Comparison of ENCODE assay signal across 15 cellular contexts in genomic region chr5:6273090-6273735, GRCh38.
DNase-seq lines count a peak whose midpoint lies in the region; ATAC-seq lines count a peak whose summit lies in the region.
"Had no signal": no experiment of that assay in that cellular context is flagged by ENCODE, and none has a peak within 500 bp of the region (broad histone marks: within the 10 kb centered on the region; RNA-seq: fewer than 3 reads in every experiment).

No MANE protein-coding gene starts in this region.

- no peak overlapping the region for H4K8ac ChIP-seq in mesendoderm (ENCODE audit: low read depth, low read length)

- H3K27me3 Mint-ChIP-seq in T-helper 1 cell treated with Interleukin-12 subunit alpha and Interleukin-12 subunit beta and Interleukin-4 antibody, amounts not matched to agents 30 μg/mL and 1 μg/mL, for 36 hours (ENCODE audit: low read depth), result no peaks in the 10 kb centered on the region
- peaks cover 0 to 12% of the 10 kb centered on the region in 2 donors for H3K27me3 Mint-ChIP-seq in stimulated activated naive B cell treated with anti-CD40 and anti-IgM and Interleukin-4, amounts not matched to agents 10 μg/mL and 1 μg/mL and 100 μg/mL, for 72 hours
- H3K27me3 Mint-ChIP-seq: activated naive CD4-positive, alpha-beta T cell treated with anti-CD3 and anti-CD28 coated beads, Interleukin-2, amount 50 U/mL, for 24 hours had no signal

- no peak overlapping the region for H3K4ac ChIP-seq in mesendoderm (ENCODE audit: low read depth, low read length)

- H3K4me3 Mint-ChIP-seq in T-helper 1 cell treated with Interleukin-12 subunit alpha and Interleukin-12 subunit beta and Interleukin-4 antibody, amounts not matched to agents 30 μg/mL and 1 μg/mL, for 36 hours, result no peak overlapping the region
- no peak overlapping the region for H3K4me3 Mint-ChIP-seq in stimulated activated naive B cell treated with anti-CD40 and anti-IgM and Interleukin-4, amounts not matched to agents 10 μg/mL and 1 μg/mL and 100 μg/mL, for 72 hours
- H3K4me3 Mint-ChIP-seq: activated naive CD4-positive, alpha-beta T cell treated with anti-CD3 and anti-CD28 coated beads, Interleukin-2, amount 50 U/mL, for 24 hours; GM23338 had no signal

- H2BK5ac ChIP-seq in mesendoderm (ENCODE audit: low read length), result no peak overlapping the region

- H4K5ac ChIP-seq in mesendoderm (ENCODE audit: low read length), result no peak overlapping the region

- H2AK5ac ChIP-seq in mesendoderm (ENCODE audit: low read length), result no peak overlapping the region

- no peak overlapping the region for H2BK120ac ChIP-seq in mesendoderm (ENCODE audit: low read depth, low read length)

- H3K23ac ChIP-seq in mesendoderm (ENCODE audit: low read length), result no peak overlapping the region

- no peak for DNase-seq in T-helper 1 cell
- no peak for DNase-seq in stimulated activated naive B cell treated with anti-CD40 and anti-IgM and Interleukin-4, amounts not matched to agents 10 μg/mL and 1 μg/mL and 100 μg/mL, for 72 hours
- DNase-seq in NCI-H2171 (lab: John Stamatoyannopoulos, UW), result no peak
- no peak for DNase-seq in NCI-H1417 (lab: John Stamatoyannopoulos, UW)
- no peak for DNase-seq in mesendoderm
- DNase-seq: MM.1S, nucleus accumbens had no signal

- H3K27ac Mint-ChIP-seq in T-helper 1 cell treated with Interleukin-12 subunit alpha and Interleukin-12 subunit beta and Interleukin-4 antibody, amounts not matched to agents 30 μg/mL and 1 μg/mL, for 36 hours, result peak overlapping the region; percentile 62
- peak overlapping the region; percentile 59 for H3K27ac Mint-ChIP-seq in stimulated activated naive B cell treated with anti-CD40 and anti-IgM and Interleukin-4, amounts not matched to agents 10 μg/mL and 1 μg/mL and 100 μg/mL, for 72 hours
- H3K27ac Mint-ChIP-seq: activated naive CD4-positive, alpha-beta T cell treated with anti-CD3 and anti-CD28 coated beads, Interleukin-2, amount 50 U/mL, for 24 hours; GM23338 had no signal

- no peaks in the 10 kb centered on the region for H3K36me3 Mint-ChIP-seq in T-helper 1 cell treated with Interleukin-12 subunit alpha and Interleukin-12 subunit beta and Interleukin-4 antibody, amounts not matched to agents 30 μg/mL and 1 μg/mL, for 36 hours (ENCODE audit: low read depth)
- H3K36me3 Mint-ChIP-seq in stimulated activated naive B cell treated with anti-CD40 and anti-IgM and Interleukin-4, amounts not matched to agents 10 μg/mL and 1 μg/mL and 100 μg/mL, for 72 hours, result no peaks in the 10 kb centered on the region
- H3K36me3 Mint-ChIP-seq: activated naive CD4-positive, alpha-beta T cell treated with anti-CD3 and anti-CD28 coated beads, Interleukin-2, amount 50 U/mL, for 24 hours had no signal

- H2BK15ac ChIP-seq in mesendoderm (replicated peaks; ENCODE audit: low read depth), result no peak overlapping the region

- H3K9me3 Mint-ChIP-seq in T-helper 1 cell treated with Interleukin-12 subunit alpha and Interleukin-12 subunit beta and Interleukin-4 antibody, amounts not matched to agents 30 μg/mL and 1 μg/mL, for 36 hours, result no peaks in the 10 kb centered on the region
- H3K9me3 Mint-ChIP-seq in stimulated activated naive B cell treated with anti-CD40 and anti-IgM and Interleukin-4, amounts not matched to agents 10 μg/mL and 1 μg/mL and 100 μg/mL, for 72 hours, result peaks cover 4 to 8% of the 10 kb centered on the region in 2 donors
- H3K9me3 Mint-ChIP-seq: activated naive CD4-positive, alpha-beta T cell treated with anti-CD3 and anti-CD28 coated beads, Interleukin-2, amount 50 U/mL, for 24 hours had no signal

- no peaks in the 10 kb centered on the region for H3K4me1 ChIP-seq in mesendoderm (ENCODE audit: control insufficient read depth, low read depth, low read length)
- H3K4me1 ChIP-seq: tibial nerve had no signal

- no peak overlapping the region for H3K27ac ChIP-seq in mesendoderm (ENCODE audit: low read depth, low read length)
- H3K27ac ChIP-seq: 22Rv1, tibial nerve had no signal

- H3K4me2 ChIP-seq in mesendoderm (ENCODE audit: low read length), result no peak overlapping the region
- H3K4me2 ChIP-seq: GM23338, smooth muscle cell had no signal

- WGBS in mesendoderm (ENCODE audit: extremely low coverage, insufficient coverage, low lambda C conversion rate), result no CpG with 5 or more reads among the region's 10 CpGs

- ATAC-seq in GM21717 (IDR thresholded peaks at IDR 0.05; ENCODE audit: unreplicated experiment), result peak; percentile 78
- ATAC-seq in HG03280 (IDR thresholded peaks at IDR 0.05; ENCODE audit: unreplicated experiment), result peak; percentile 81
- peak; percentile 69 to 84 for ATAC-seq in stimulated activated naive B cell treated with anti-CD40 and anti-IgM and Interleukin-4, amounts not matched to agents 10 μg/mL and 1 μg/mL and 100 μg/mL, for 72 hours (replicated peaks)
- ATAC-seq: GM23338 had no signal

- H3K79me1 ChIP-seq in mesendoderm (ENCODE audit: low read length), result no peaks in the 10 kb centered on the region

- H3K4me3 ChIP-seq in mesendoderm (ENCODE audit: low read length), result no peak overlapping the region
- H3K4me3 ChIP-seq: GM23338, smooth muscle cell, tibial nerve had no signal

- H3K18ac ChIP-seq in mesendoderm (ENCODE audit: low read length), result no peak overlapping the region

- H3K36me3 ChIP-seq in mesendoderm (ENCODE audit: control insufficient read depth, insufficient read depth, low read length), result no peaks in the 10 kb centered on the region
- H3K36me3 ChIP-seq: tibial nerve had no signal

- no peaks in the 10 kb centered on the region for H3K27me3 ChIP-seq in mesendoderm (ENCODE audit: insufficient read depth, low read length, poor library complexity)
- H3K27me3 ChIP-seq: tibial nerve had no signal

- H3K9ac ChIP-seq in mesendoderm (ENCODE audit: low read length), result no peak overlapping the region

- H3K4me1 Mint-ChIP-seq in T-helper 1 cell treated with Interleukin-12 subunit alpha and Interleukin-12 subunit beta and Interleukin-4 antibody, amounts not matched to agents 30 μg/mL and 1 μg/mL, for 36 hours (ENCODE audit: low read depth), result peaks cover 7% of the 10 kb centered on the region
- H3K4me1 Mint-ChIP-seq in stimulated activated naive B cell treated with anti-CD40 and anti-IgM and Interleukin-4, amounts not matched to agents 10 μg/mL and 1 μg/mL and 100 μg/mL, for 72 hours, result peaks cover 0 to 3% of the 10 kb centered on the region in 2 donors
- H3K4me1 Mint-ChIP-seq: activated naive CD4-positive, alpha-beta T cell treated with anti-CD3 and anti-CD28 coated beads, Interleukin-2, amount 50 U/mL, for 24 hours; GM23338 had no signal

- no peaks in the 10 kb centered on the region for H3K79me2 ChIP-seq in mesendoderm (ENCODE audit: control insufficient read depth, insufficient read depth, low read length)

- H3K56ac ChIP-seq in mesendoderm (ENCODE audit: low read length), result no peak overlapping the region
